In genomic region chr22:17257091-17257490, GRCh38 we compare ENCODE assay signal across 11 cellular contexts. TPM values are rescaled to one million over a fixed set of nuclear protein-coding genes. Genes with fewer than 3 reads are reported as not detected.
DNase-seq lines count a peak whose midpoint lies in the region; TF ChIP-seq lines count a peak whose summit lies in the region.
"Had no signal": no experiment of that assay in that cellular context is flagged by ENCODE, and none has a peak within 500 bp of the region (broad histone marks: within the 10 kb centered on the region; RNA-seq: fewer than 3 reads in every experiment).

No MANE protein-coding gene starts in this region.

- H3K9ac ChIP-seq in mesendoderm (ENCODE audit: low read length), result peak overlapping the region; percentile 36

- H3K56ac ChIP-seq in mesendoderm (ENCODE audit: low read length), result peak overlapping the region; percentile 50

- H3K18ac ChIP-seq in mesendoderm (ENCODE audit: low read length), result no peak overlapping the region

- no peaks in the 10 kb centered on the region for H3K9me3 ChIP-seq in left ventricle myocardium inferior (replicated peaks)
- H3K9me3 ChIP-seq in SJCRH30 (replicated peaks), result no peaks in the 10 kb centered on the region
- H3K9me3 ChIP-seq in stomach, result no peaks in the 10 kb centered on the region

- H3K4me1 ChIP-seq in left ventricle myocardium inferior (peaks cover 14% of the 10 kb centered on the region), SJCRH30 (peaks cover 21% of the 10 kb centered on the region), mesendoderm (ENCODE audit: control insufficient read depth, low read depth, low read length) (peaks cover 24% of the 10 kb centered on the region), stomach (peaks cover 5 to 20% (median 15%) of the 10 kb centered on the region in 4 donors)

- intact Hi-C loops in left ventricle myocardium inferior (cut with micrococcal nuclease) (no loop called here), cardiac septum (cut with DNase I) (no loop called here), stomach (cut with DNase I; ENCODE audit: low total_unique reads) (no loop called here)

- no peak overlapping the region for H3K23ac ChIP-seq in mesendoderm (ENCODE audit: low read length)

- H4K5ac ChIP-seq in mesendoderm (ENCODE audit: low read length), result no peak overlapping the region

- DNase-seq in left ventricle myocardium inferior (no peak), cardiac septum (ENCODE audit: low spot score) (no peak), SJCRH30 (peak; percentile 42 to 62), mesendoderm (no peak), stomach (no peak), GM13977 (ENCODE audit: low spot score) (no peak), NCI-H526 treated with DMSO at 0.1 percent for 48 hours (lab: John Stamatoyannopoulos, UW) (no peak), iPS-NIHi7 (ENCODE audit: extremely low spot score) (no peak)
- DNase-seq: activated T-cell treated with anti-CD3 and anti-CD28 coated beads, Interleukin-2, amount 50 U/mL, for 48 hours; stimulated activated CD4-positive, alpha-beta T cell treated with anti-CD3 and anti-CD28 coated beads, Interleukin-12 subunit alpha, Interleukin-12 subunit beta, amount 100 ng/mL, for 4 hours had no signal

- in situ Hi-C loops in GM13977 (cut with MboI; ENCODE audit: low pct_unique_long_range_greater_than_20kb, low sequenced_read_pairs, unreplicated experiment), result no loop called here

- TF ChIP-seq EP300 in stomach (IDR thresholded peaks at IDR 0.05), result no peak

- H4K8ac ChIP-seq in mesendoderm (ENCODE audit: low read depth, low read length), result no peak overlapping the region

- H2BK5ac ChIP-seq in mesendoderm (ENCODE audit: low read length), result no peak overlapping the region

- H3K4ac ChIP-seq in mesendoderm (ENCODE audit: low read depth, low read length), result no peak overlapping the region

- peak overlapping the region; percentile 60 for H3K27ac ChIP-seq in left ventricle myocardium inferior (replicated peaks)
- peak overlapping the region; percentile 92 for H3K27ac ChIP-seq in SJCRH30
- H3K27ac ChIP-seq in mesendoderm (ENCODE audit: low read depth, low read length), result no peak overlapping the region
- H3K27ac ChIP-seq in stomach, result peak overlapping the region in 2 of 5 donors; percentile 26 to 32
- H3K27ac ChIP-seq: C4-2B had no signal

- no peak overlapping the region for H3K4me2 ChIP-seq in mesendoderm (ENCODE audit: low read length)

- TF ChIP-seq POLR2A in stomach (IDR thresholded peaks at IDR 0.05), result no peak

- no peak overlapping the region for H2AK5ac ChIP-seq in mesendoderm (ENCODE audit: low read length)

- H3K36me3 ChIP-seq in left ventricle myocardium inferior (no peaks in the 10 kb centered on the region), SJCRH30 (no peaks in the 10 kb centered on the region), mesendoderm (ENCODE audit: control insufficient read depth, insufficient read depth, low read length) (no peaks in the 10 kb centered on the region), stomach (no peaks in the 10 kb centered on the region)

- no peaks in the 10 kb centered on the region for H3K79me2 ChIP-seq in mesendoderm (ENCODE audit: control insufficient read depth, insufficient read depth, low read length)

- TF ChIP-seq CTCF in left ventricle myocardium inferior (IDR thresholded peaks at IDR 0.05; ENCODE audit: borderline replicate concordance) (no peak), stomach (IDR thresholded peaks at IDR 0.05) (no peak), GM13977 (IDR thresholded peaks at IDR 0.05; ENCODE audit: extremely low read depth, insufficient read depth, missing control alignments) (no peak)

- peak overlapping the region; percentile 9 for H2BK15ac ChIP-seq in mesendoderm (replicated peaks; ENCODE audit: low read depth)

- H3K4me3 ChIP-seq in left ventricle myocardium inferior (no peak overlapping the region), SJCRH30 (peak overlapping the region; percentile 42), mesendoderm (ENCODE audit: low read length) (no peak overlapping the region), stomach (no peak overlapping the region)

- H3K79me1 ChIP-seq in mesendoderm (ENCODE audit: low read length), result no peaks in the 10 kb centered on the region

- H3K27me3 ChIP-seq in left ventricle myocardium inferior (ENCODE audit: low read depth), result peaks cover 4% of the 10 kb centered on the region
- H3K27me3 ChIP-seq in SJCRH30, result no peaks in the 10 kb centered on the region
- H3K27me3 ChIP-seq in mesendoderm (ENCODE audit: insufficient read depth, low read length, poor library complexity), result no peaks in the 10 kb centered on the region
- H3K27me3 ChIP-seq in stomach, result peaks cover 0 to 8% (median 0%) of the 10 kb centered on the region in 3 donors

- no peak overlapping the region for H2BK120ac ChIP-seq in mesendoderm (ENCODE audit: low read depth, low read length)

- no CpG with 5 or more reads among the region's 5 CpGs for WGBS in mesendoderm (ENCODE audit: extremely low coverage, insufficient coverage, low lambda C conversion rate)
- WGBS in stomach, 5 donors, result 49 to 54% (median 52%) methylated on average over 5 of the region's 5 CpGs

RNA-seq across cellular contexts. Expression of gene ADA2, which starts 37.9 kb away (rescaled TPM):
- total RNA-seq in left ventricle myocardium inferior (38.0 TPM), cardiac septum (77.0 TPM), stomach (10 to 100 TPM in 4 of 5 donors, not detected in 1; 11.7 to 27.2 (median 15.1) TPM)
- total RNA-seq in SJCRH30 (2014; rRNA removed; shearing (Covaris generic)), result 0.10 and 0.28 TPM in 2 replicates
- 14.9 TPM for polyA plus RNA-seq in mesendoderm (2013, experiment 1 of 2)
- 15.2 TPM for polyA plus RNA-seq in mesendoderm (2013, experiment 2 of 2)
- 1 to 10 TPM; 4.2 to 8.1 (median 6.5) TPM for polyA plus RNA-seq in stomach

Comparison
In these comparisons a context has a peak if more than half of its experiments do, and no peak if none do; other contexts are left out.
1. DNase-seq: peak in SJCRH30 (2 of 2); none in left ventricle myocardium inferior (single experiment), cardiac septum (single experiment), mesendoderm (single experiment), stomach (single experiment), GM13977 (single experiment), NCI-H526 treated with DMSO at 0.1 percent for 48 hours (single experiment) and iPS-NIHi7 (single experiment).